In genomic region chr4:80732010-80732409, GRCh38 we compare ENCODE assay signal across 21 cellular contexts.
A peak's percentile ranks its signal among the peaks of the same experiment; 100 is the strongest.
DNase-seq lines count a peak whose midpoint lies in the region; ATAC-seq and TF ChIP-seq lines count a peak whose summit lies in the region.
"Had no signal": no experiment of that assay in that cellular context is flagged by ENCODE, and none has a peak within 500 bp of the region (broad histone marks: within the 10 kb centered on the region; RNA-seq: fewer than 3 reads in every experiment).

No MANE protein-coding gene starts in this region.

- H3F3A ChIP-seq in PC-9 (ENCODE audit: insufficient read depth, low read depth) = no peaks in the 10 kb centered on the region

- no TSS peak for BruUV-seq in PC-9 (replicated peaks; lab: Mats Ljungman, UMichigan)

- peak; percentile 4 for DNase-seq in HCEC 1CT
- DNase-seq in PC-9 = peak in 1 of 2 experiments; percentile 63
- DNase-seq in fibroblast of pulmonary artery (ENCODE audit: low read depth) = peak; percentile 34
- peak; percentile 61 for DNase-seq in renal cortical epithelial cell (ENCODE audit: low read depth)
- DNase-seq in substantia nigra (lab: John Stamatoyannopoulos, UW) = no peak
- no peak for DNase-seq in AG08396 (ENCODE audit: low spot score)
- DNase-seq: activated CD4-positive, alpha-beta T cell treated with anti-CD3 and anti-CD28 coated beads, Interleukin-2, amount 50 U/mL, for 4 hours; activated naive CD4-positive, alpha-beta T cell; activated T-cell treated with anti-CD3 and anti-CD28 coated beads for 4 hours; aorta; glutamatergic neuron; lower lobe of right lung; MG63; naive B cell; pancreas; Right ventricle myocardium superior; sigmoid colon; stimulated activated CD4-positive, alpha-beta T cell treated with anti-CD3 and anti-CD28 coated beads, Interleukin-1b, Interleukin-23, amount 100 ng/mL, for 48 hours; stomach had no signal

- H3K27me3 ChIP-seq in PC-9 (ENCODE audit: insufficient read depth, low read depth) = no peaks in the 10 kb centered on the region
- H3K27me3 ChIP-seq: MG63, pancreas, sigmoid colon, stomach had no signal

- no peaks in the 10 kb centered on the region for H3K36me3 ChIP-seq in PC-9 (ENCODE audit: low read depth)
- H3K36me3 ChIP-seq: lower lobe of right lung, MG63, pancreas, sigmoid colon, stomach had no signal

- H3K4me1 ChIP-seq in PC-9 (replicated peaks; ENCODE audit: insufficient read depth) = peaks cover 17% of the 10 kb centered on the region; the same call in 1 of the 2 replicates
- H3K4me1 ChIP-seq: lower lobe of right lung, pancreas, sigmoid colon, stomach had no signal

- no peaks in the 10 kb centered on the region for H4K20me1 ChIP-seq in PC-9 (ENCODE audit: insufficient read depth)

- CTCF ChIA-PET in PC-9 (lab: Charles Lee) = no interaction called here

- POLR2A ChIA-PET in PC-9 (lab: Charles Lee; ENCODE audit: unreplicated experiment) = interaction anchor here (0.8 kb wide), 1 partner anchor 307 kb away, joined by 14 read pairs; no protein-coding TSS in a partner anchor

- H3K9me3 ChIP-seq in PC-9 (ENCODE audit: insufficient read depth, low read depth) = no peaks in the 10 kb centered on the region; the same call in 1 of the 2 replicates
- H3K9me3 ChIP-seq: lower lobe of right lung, MG63, pancreas, sigmoid colon had no signal

- no peak overlapping the region for H3K4me3 ChIP-seq in PC-9
- no peak overlapping the region for H3K4me3 ChIP-seq in fibroblast of pulmonary artery (replicated peaks; ENCODE audit: low read depth, low read length)
- H3K4me3 ChIP-seq: coronary artery, lower lobe of right lung, MG63, pancreas, sigmoid colon, stomach had no signal

- TF ChIP-seq CTCF in PC-9 (conservative IDR thresholded peaks at IDR 0.05) = no peak
- no peak for TF ChIP-seq CTCF in fibroblast of pulmonary artery (IDR thresholded peaks at IDR 0.05; ENCODE audit: low read length, missing control alignments)

- no peaks in the 10 kb centered on the region for H3K9me2 ChIP-seq in PC-9 (ENCODE audit: insufficient read depth)

- no peaks in the 10 kb centered on the region for H3K79me2 ChIP-seq in PC-9 (ENCODE audit: low read depth)

- intact Hi-C loops in PC-9 (cut with micrococcal nuclease; ENCODE audit: unreplicated experiment) = no loop called here

- H3K27ac ChIP-seq in PC-9 (0 out of 2 replicates have a peak overlapping the region, but pooled peaks have one; percentile 20), substantia nigra (ENCODE audit: low read depth, low read length, poor library complexity, severe bottlenecking) (no peak overlapping the region)
- H3K27ac ChIP-seq: coronary artery, lower lobe of right lung, pancreas, sigmoid colon, stomach had no signal

- ATAC-seq in HG03135 (IDR thresholded peaks at IDR 0.05; ENCODE audit: unreplicated experiment) = no peak
- ATAC-seq: lower lobe of right lung, pancreas had no signal

- no peak overlapping the region for H3K4me2 ChIP-seq in PC-9

- H2AFZ ChIP-seq in PC-9 = no peak overlapping the region

Comparison
In these comparisons a context has a peak if more than half of its experiments do, and no peak if none do; other contexts are left out.
1. DNase-seq: peak in HCEC 1CT (single experiment), fibroblast of pulmonary artery (single experiment) and renal cortical epithelial cell (single experiment); none in substantia nigra (0 of 49) and AG08396 (single experiment).